12 cellular contexts compared by ENCODE assay signal in genomic region chr20:3072530-3073250, GRCh38. TPM values are rescaled to one million over a fixed set of nuclear protein-coding genes. Genes with fewer than 3 reads are reported as not detected.
A peak's percentile ranks its signal among the peaks of the same experiment; 100 is the strongest.
DNase-seq lines count a peak whose midpoint lies in the region; ATAC-seq, FAIRE-seq and TF ChIP-seq lines count a peak whose summit lies in the region.
"Had no signal": no experiment of that assay in that cellular context is flagged by ENCODE, and none has a peak within 500 bp of the region (broad histone marks: within the 10 kb centered on the region; RNA-seq: fewer than 3 reads in every experiment).

No MANE protein-coding gene starts in this region.

- no peaks in the 10 kb centered on the region for H3K79me1 ChIP-seq in mesendoderm (ENCODE audit: low read length)

- RAD21 ChIA-PET in GM12878 (lab: Charles Lee; ENCODE audit: unreplicated experiment) = no interaction called here

- TF ChIP-seq RAD21 in GM12878 (IDR thresholded peaks at IDR 0.05; ENCODE audit: insufficient read depth, low read depth, low read length) = no peak

- no peak overlapping the region for H4K8ac ChIP-seq in mesendoderm (ENCODE audit: low read depth, low read length)

- ATAC-seq in heart left ventricle = no peak
- no peak for ATAC-seq in Right ventricle myocardium inferior
- ATAC-seq in GM12878 = no peak
- ATAC-seq in HG02763 (IDR thresholded peaks at IDR 0.05; ENCODE audit: unreplicated experiment) = no peak

- POLR2A ChIA-PET in GM12878 (lab: Charles Lee) = no interaction called here

- H3K27me3 ChIP-seq in heart left ventricle = peaks cover 0 to 25% (median 15%) of the 10 kb centered on the region in 9 donors
- H3K27me3 ChIP-seq in GM12878 (replicated peaks in 1 of 2; ENCODE audit: control insufficient read depth in 2 of 2, insufficient read depth in 2 of 2, low read length in 1 of 2) = peaks cover 0 to 2% of the 10 kb centered on the region in 2 experiments; a peak in 3 of 4 replicates
- H3K27me3 ChIP-seq in mesendoderm (ENCODE audit: insufficient read depth, low read length, poor library complexity) = peaks cover 2% of the 10 kb centered on the region
- H3K27me3 ChIP-seq in thymus (ENCODE audit: control insufficient read depth, insufficient read depth) = peaks cover 20% of the 10 kb centered on the region

- no peak overlapping the region for H3K4ac ChIP-seq in mesendoderm (ENCODE audit: low read depth, low read length)

- H3K56ac ChIP-seq in mesendoderm (ENCODE audit: low read length) = peak overlapping the region; percentile 42

- no peak overlapping the region for H3K23ac ChIP-seq in mesendoderm (ENCODE audit: low read length)

- SMC1A ChIA-PET in GM12878 (lab: Charles Lee; ENCODE audit: uncharacterized antibody, unreplicated experiment) = no interaction called here

- H3K79me2 ChIP-seq in GM12878 (ENCODE audit: control insufficient read depth, insufficient read depth, low read length) (no peaks in the 10 kb centered on the region), mesendoderm (ENCODE audit: control insufficient read depth, insufficient read depth, low read length) (no peaks in the 10 kb centered on the region)

- no peak overlapping the region for H2AK5ac ChIP-seq in mesendoderm (ENCODE audit: low read length)

- WGBS in heart left ventricle, 4 donors = 71 to 83% (median 78%) methylated on average over 22 of the region's 22 CpGs
- 72% methylated on average over 22 of the region's 22 CpGs for WGBS in GM12878 (ENCODE audit: insufficient coverage, insufficient replicate concordance, low lambda C conversion rate, missing lambda C conversion rate)
- no CpG with 5 or more reads among the region's 22 CpGs for WGBS in mesendoderm (ENCODE audit: extremely low coverage, insufficient coverage, low lambda C conversion rate)
- WGBS in thymus = 82% methylated on average over 22 of the region's 22 CpGs

- H4K5ac ChIP-seq in mesendoderm (ENCODE audit: low read length) = no peak overlapping the region

- BruUV-seq in GM12878 (replicated peaks; lab: Mats Ljungman, UMichigan) = no TSS peak

- DNase-seq in heart left ventricle (no peak), Right ventricle myocardium inferior (ENCODE audit: missing footprints) (no peak), GM12878 (ENCODE audit: low read depth, low spot score) (no peak), mesendoderm (no peak), NCI-H345 (lab: John Stamatoyannopoulos, UW) (no peak), DMS53 (lab: John Stamatoyannopoulos, UW) (no peak)
- DNase-seq: C1 segment of cervical spinal cord, NCI-H1092 treated with DMSO at 0.1 percent for 48 hours had no signal

- TF ChIP-seq CTCF in heart left ventricle (IDR thresholded peaks at IDR 0.05) (no peak), GM12878 (IDR thresholded peaks at IDR 0.05 in 2 of 3, conservative IDR thresholded peaks at IDR 0.05 in 1 of 3; ENCODE audit: control insufficient read depth in 2 of 3, extremely low read depth in 1 of 3, insufficient read depth in 1 of 3, low read depth in 3 of 3, low read length in 3 of 3) (no peak)

- CTCF ChIA-PET in GM12878 (lab: Yijun Ruan, JAX) = no interaction called here

- H2BK5ac ChIP-seq in mesendoderm (ENCODE audit: low read length) = no peak overlapping the region

- no peak overlapping the region for H3K18ac ChIP-seq in mesendoderm (ENCODE audit: low read length)

- no peaks in the 10 kb centered on the region for H3K36me3 ChIP-seq in heart left ventricle
- no peaks in the 10 kb centered on the region for H3K36me3 ChIP-seq in GM12878 (ENCODE audit: control insufficient read depth in 2 of 2, insufficient read depth in 2 of 2, low read length in 1 of 2)
- no peaks in the 10 kb centered on the region for H3K36me3 ChIP-seq in mesendoderm (ENCODE audit: control insufficient read depth, insufficient read depth, low read length)
- H3K36me3 ChIP-seq in thymus (ENCODE audit: control insufficient read depth, insufficient read depth) = no peaks in the 10 kb centered on the region

- H3K4me2 ChIP-seq in GM12878 (ENCODE audit: control insufficient read depth, insufficient read depth) (no peak overlapping the region), mesendoderm (ENCODE audit: low read length) (no peak overlapping the region)

- H3K27ac ChIP-seq in heart left ventricle = no peak overlapping the region
- no peak overlapping the region for H3K27ac ChIP-seq in GM12878 (ENCODE audit: control insufficient read depth, insufficient read depth)
- H3K27ac ChIP-seq in mesendoderm (ENCODE audit: low read depth, low read length) = no peak overlapping the region
- no peak overlapping the region for H3K27ac ChIP-seq in thymus (ENCODE audit: low read depth)

- TF ChIP-seq POLR2A in heart left ventricle (IDR thresholded peaks at IDR 0.05) (no peak), GM12878 (IDR thresholded peaks at IDR 0.05; ENCODE audit: low read depth, low read length) (no peak)

- H4K20me1 ChIP-seq in GM12878 (ENCODE audit: control insufficient read depth, insufficient read depth) = no peaks in the 10 kb centered on the region

- in situ Hi-C loops in GM12878 (cut with MboI) = no loop called here

- H3K4me3 ChIP-seq in heart left ventricle = peak overlapping the region in 9 of 12 donors; percentile 42 to 74 (median 61)
- no peak overlapping the region for H3K4me3 ChIP-seq in GM12878
- no peak overlapping the region for H3K4me3 ChIP-seq in mesendoderm (ENCODE audit: low read length)
- H3K4me3 ChIP-seq in thymus (ENCODE audit: low read length) = peak overlapping the region; percentile 57

- no peak overlapping the region for H3K9ac ChIP-seq in GM12878 (ENCODE audit: control insufficient read depth, insufficient read depth, low read length)
- H3K9ac ChIP-seq in mesendoderm (ENCODE audit: low read length) = no peak overlapping the region

- no peaks in the 10 kb centered on the region for H3K9me3 ChIP-seq in heart left ventricle
- H3K9me3 ChIP-seq in GM12878 (replicated peaks; ENCODE audit: control insufficient read depth, insufficient read depth, low read length) = no peaks in the 10 kb centered on the region; the same call in 2 of the 3 replicates
- H3K9me3 ChIP-seq in thymus (ENCODE audit: control insufficient read depth) = no peaks in the 10 kb centered on the region

- no peak overlapping the region for H2BK15ac ChIP-seq in mesendoderm (replicated peaks; ENCODE audit: low read depth)

- peaks cover 0 to 13% (median 5%) of the 10 kb centered on the region in 12 donors for H3K4me1 ChIP-seq in heart left ventricle
- peaks cover 6% of the 10 kb centered on the region for H3K4me1 ChIP-seq in GM12878 (ENCODE audit: control insufficient read depth, insufficient read depth, low read length)
- no peaks in the 10 kb centered on the region for H3K4me1 ChIP-seq in mesendoderm (ENCODE audit: control insufficient read depth, low read depth, low read length)
- no peaks in the 10 kb centered on the region for H3K4me1 ChIP-seq in thymus (ENCODE audit: control insufficient read depth, insufficient read depth, low read length)

- TF ChIP-seq EP300 in GM12878 (IDR thresholded peaks at IDR 0.05; ENCODE audit: borderline replicate concordance in 1 of 2, control insufficient read depth in 1 of 2, low read depth in 2 of 2, low read length in 2 of 2) = no peak

- FAIRE-seq in GM12878 (lab: Jason Lieb, UNC) = no peak
- FAIRE-seq: GM12892 had no signal

- 0 out of 2 replicates have a peak overlapping the region, but pooled peaks have one; percentile 12 for H2AFZ ChIP-seq in GM12878 (ENCODE audit: control insufficient read depth, low read depth, low read length)

- H2BK120ac ChIP-seq in mesendoderm (ENCODE audit: low read depth, low read length) = no peak overlapping the region

- intact Hi-C loops in heart left ventricle (cut with DNase I) = no loop called here
- intact Hi-C loops in Right ventricle myocardium inferior (cut with DNase I) = no loop called here
- intact Hi-C loops in GM12878 (cut with micrococcal nuclease; ENCODE audit: unreplicated experiment) = no loop called here

RNA-seq across cellular contexts. Expression of gene OXT, which starts 1.3 kb away (rescaled TPM):
- under 1 TPM in 1 of 9 donors, not detected in 8; 0.67 TPM for total RNA-seq in heart left ventricle
- polyA plus RNA-seq in heart left ventricle = not detected
- 0.54 TPM for total RNA-seq in Right ventricle myocardium inferior
- not detected in 2 replicates for total RNA-seq in GM12878 (2013; cell fraction: nucleolus; rRNA removed)
- not detected in 2 replicates for total RNA-seq in GM12878 (2014; rRNA removed)
- total RNA-seq in GM12878 (2014; rRNA removed; fragmentation: Illumina TruSeq; extraction: Trizol) = not detected in 2 replicates
- total RNA-seq in GM12878 (2021) = not detected in 2 replicates
- polyA plus RNA-seq in GM12878 (2011; ENCODE audit: low read depth) = not detected
- polyA plus RNA-seq in GM12878 (2011; rRNA removed) = not detected in 2 replicates
- not detected in 2 replicates for polyA plus RNA-seq in GM12878 (2011; cell fraction: cytosol; rRNA removed)
- not detected in 2 replicates for polyA plus RNA-seq in GM12878 (2011; cell fraction: nucleus; rRNA removed)
- not detected in 2 replicates for polyA plus RNA-seq in GM12878 (2012)
- polyA plus RNA-seq in GM12878 (2014; fragmentation: Illumina TruSeq; extraction: Trizol) = not detected in 2 replicates
- not detected for polyA plus RNA-seq in GM12878 (2014; fragmentation: Nextera tagmentation; extraction: Ambion mirVana)
- not detected in 2 replicates for polyA plus RNA-seq in GM12878 (2014; rRNA removed)
- polyA plus RNA-seq in GM12878 (2016; fragmentation: Nextera tagmentation; extraction: Ambion mirVana) = not detected
- not detected in 2 replicates for polyA minus RNA-seq in GM12878 (2011; rRNA and poly(A)+ RNA removed)
- polyA minus RNA-seq in GM12878 (2011; cell fraction: cytosol; rRNA and poly(A)+ RNA removed) = not detected in 2 replicates
- polyA minus RNA-seq in GM12878 (2011; cell fraction: nucleus; rRNA and poly(A)+ RNA removed) = not detected in 2 replicates
- polyA plus RNA-seq in mesendoderm (2013, experiment 1 of 2) = 0.14 TPM
- 0.25 TPM for polyA plus RNA-seq in mesendoderm (2013, experiment 2 of 2)
- polyA plus RNA-seq in thymus = 3.6 TPM

RNA-seq across cellular contexts. Expression of gene AVP, which starts 11.8 kb away (rescaled TPM):
- total RNA-seq in heart left ventricle = not detected
- not detected for polyA plus RNA-seq in heart left ventricle
- 0.84 TPM for total RNA-seq in Right ventricle myocardium inferior
- not detected in 2 replicates for total RNA-seq in GM12878 (2013; cell fraction: nucleolus; rRNA removed)
- not detected in 2 replicates for total RNA-seq in GM12878 (2014; rRNA removed)
- not detected in 2 replicates for total RNA-seq in GM12878 (2014; rRNA removed; fragmentation: Illumina TruSeq; extraction: Trizol)
- total RNA-seq in GM12878 (2021) = not detected in 2 replicates
- polyA plus RNA-seq in GM12878 (2011; ENCODE audit: low read depth) = not detected
- polyA plus RNA-seq in GM12878 (2011; rRNA removed) = not detected in 2 replicates
- polyA plus RNA-seq in GM12878 (2011; cell fraction: cytosol; rRNA removed) = not detected in 2 replicates
- not detected in 2 replicates for polyA plus RNA-seq in GM12878 (2011; cell fraction: nucleus; rRNA removed)
- not detected in 2 replicates for polyA plus RNA-seq in GM12878 (2012)
- polyA plus RNA-seq in GM12878 (2014; fragmentation: Illumina TruSeq; extraction: Trizol) = not detected in 2 replicates
- polyA plus RNA-seq in GM12878 (2014; fragmentation: Nextera tagmentation; extraction: Ambion mirVana) = not detected
- not detected in 2 replicates for polyA plus RNA-seq in GM12878 (2014; rRNA removed)
- polyA plus RNA-seq in GM12878 (2016; fragmentation: Nextera tagmentation; extraction: Ambion mirVana) = not detected
- polyA minus RNA-seq in GM12878 (2011; rRNA and poly(A)+ RNA removed) = not detected in 2 replicates
- not detected in 2 replicates for polyA minus RNA-seq in GM12878 (2011; cell fraction: cytosol; rRNA and poly(A)+ RNA removed)
- polyA minus RNA-seq in GM12878 (2011; cell fraction: nucleus; rRNA and poly(A)+ RNA removed) = not detected in 2 replicates
- 0.07 TPM for polyA plus RNA-seq in mesendoderm (2013, experiment 1 of 2)
- 0.13 TPM for polyA plus RNA-seq in mesendoderm (2013, experiment 2 of 2)
- polyA plus RNA-seq in thymus = 5.2 TPM

RNA-seq across cellular contexts. Expression of gene MRPS26, which starts 26.8 kb away (rescaled TPM):
- total RNA-seq in heart left ventricle (10 to 100 TPM; 36.5 to 83.4 (median 50.9) TPM), Right ventricle myocardium inferior (52.2 TPM), GM12878 (2014; rRNA removed) (52.0 and 58.7 TPM in 2 replicates), GM12878 (2014; rRNA removed; fragmentation: Illumina TruSeq; extraction: Trizol) (23.4 and 25.8 TPM in 2 replicates), GM12878 (2021) (51.5 and 56.7 TPM in 2 replicates)
- polyA plus RNA-seq in heart left ventricle (100 to 1,000 TPM in 1 of 2 donors, 10 to 100 TPM in 1; 98.8 to 111 TPM), GM12878 (2011; rRNA removed) (25.0 and 36.3 TPM in 2 replicates), GM12878 (2014; fragmentation: Illumina TruSeq; extraction: Trizol) (9.9 and 18.8 TPM in 2 replicates), GM12878 (2014; fragmentation: Nextera tagmentation; extraction: Ambion mirVana) (1 to 10 TPM; 3.9 to 9.3 TPM), GM12878 (2014; rRNA removed) (60.9 and 69.4 TPM in 2 replicates), GM12878 (2016; fragmentation: Nextera tagmentation; extraction: Ambion mirVana) (10 to 100 TPM; 80.7 to 95.3 TPM), thymus (40.5 TPM)
- 5.5 and 5.7 TPM in 2 replicates for total RNA-seq in GM12878 (2013; cell fraction: nucleolus; rRNA removed)
- polyA plus RNA-seq in GM12878 (2011; ENCODE audit: low read depth) = 12.5 TPM
- polyA plus RNA-seq in GM12878 (2011; cell fraction: cytosol; rRNA removed) = 51.2 and 87.8 TPM in 2 replicates
- polyA plus RNA-seq in GM12878 (2011; cell fraction: nucleus; rRNA removed) = 28.4 and 31.8 TPM in 2 replicates
- 30.4 and 30.8 TPM in 2 replicates for polyA plus RNA-seq in GM12878 (2012)
- 10.8 and 18.2 TPM in 2 replicates for polyA minus RNA-seq in GM12878 (2011; rRNA and poly(A)+ RNA removed)
- 12.6 and 13.6 TPM in 2 replicates for polyA minus RNA-seq in GM12878 (2011; cell fraction: cytosol; rRNA and poly(A)+ RNA removed)
- polyA minus RNA-seq in GM12878 (2011; cell fraction: nucleus; rRNA and poly(A)+ RNA removed) = 5.0 and 7.9 TPM in 2 replicates
- polyA plus RNA-seq in mesendoderm (2013, experiment 1 of 2) = 66.1 TPM
- 66.6 TPM for polyA plus RNA-seq in mesendoderm (2013, experiment 2 of 2)

RNA-seq across cellular contexts. Expression of gene GNRH2, which starts 29.3 kb away (rescaled TPM):
- total RNA-seq in heart left ventricle (under 1 TPM in 1 of 9 donors, not detected in 8; 0.48 TPM), Right ventricle myocardium inferior (not detected), GM12878 (2014; rRNA removed) (not detected in 2 replicates), GM12878 (2014; rRNA removed; fragmentation: Illumina TruSeq; extraction: Trizol) (not detected in 2 replicates), GM12878 (2021) (0.64 and 0.85 TPM in 2 replicates)
- polyA plus RNA-seq in heart left ventricle (not detected), GM12878 (2011; rRNA removed) (0.31 TPM in 1 of 2 replicates, not detected in the other), GM12878 (2014; fragmentation: Illumina TruSeq; extraction: Trizol) (not detected in 2 replicates), GM12878 (2014; fragmentation: Nextera tagmentation; extraction: Ambion mirVana) (not detected), GM12878 (2014; rRNA removed) (0.12 and 0.15 TPM in 2 replicates), GM12878 (2016; fragmentation: Nextera tagmentation; extraction: Ambion mirVana) (not detected), thymus (0.66 TPM)
- 3.3 and 3.9 TPM in 2 replicates for total RNA-seq in GM12878 (2013; cell fraction: nucleolus; rRNA removed)
- not detected for polyA plus RNA-seq in GM12878 (2011; ENCODE audit: low read depth)
- polyA plus RNA-seq in GM12878 (2011; cell fraction: cytosol; rRNA removed) = 0.10 and 0.25 TPM in 2 replicates
- 1.2 and 2.1 TPM in 2 replicates for polyA plus RNA-seq in GM12878 (2011; cell fraction: nucleus; rRNA removed)
- not detected in 2 replicates for polyA plus RNA-seq in GM12878 (2012)
- 0.80 and 1.1 TPM in 2 replicates for polyA minus RNA-seq in GM12878 (2011; rRNA and poly(A)+ RNA removed)
- polyA minus RNA-seq in GM12878 (2011; cell fraction: cytosol; rRNA and poly(A)+ RNA removed) = not detected in 2 replicates
- 1.6 and 4.0 TPM in 2 replicates for polyA minus RNA-seq in GM12878 (2011; cell fraction: nucleus; rRNA and poly(A)+ RNA removed)
- 0.20 TPM for polyA plus RNA-seq in mesendoderm (2013, experiment 1 of 2)
- polyA plus RNA-seq in mesendoderm (2013, experiment 2 of 2) = not detected
- polyA plus RNA-seq: adipose tissue had no signal

Comparison
In these comparisons a context has a peak if more than half of its experiments do, and no peak if none do; other contexts are left out.
1. H3K4me3 ChIP-seq: peak in heart left ventricle (9 of 12) and thymus (single experiment); none in GM12878 (single experiment) and mesendoderm (single experiment).